ENCODE assay signal across 22 cellular contexts in the genomic region with DNA sequence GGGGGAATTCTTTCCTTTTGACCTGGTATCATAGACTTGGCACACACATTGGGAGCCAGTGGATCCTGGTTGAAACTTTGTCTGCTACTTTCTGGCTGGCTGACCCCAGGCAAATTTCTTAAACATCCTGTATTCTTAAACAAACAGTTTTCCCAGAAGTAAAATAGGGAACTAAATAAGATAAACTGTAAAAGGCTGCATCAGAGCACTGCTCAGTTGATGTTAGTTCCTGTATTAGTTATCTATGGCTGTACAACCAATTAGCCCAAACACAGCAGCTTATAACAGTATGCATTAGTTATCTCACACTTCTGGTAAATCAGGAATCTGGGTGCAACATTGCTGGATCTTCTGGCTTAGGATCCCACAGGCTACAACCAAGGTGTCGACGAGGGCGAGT.
"Had no signal": no experiment of that assay in that cellular context is flagged by ENCODE, and none has a peak within 500 bp of the region (broad histone marks: within the 10 kb centered on the region; RNA-seq: fewer than 3 reads in every experiment).

No MANE protein-coding gene starts in this region.

- ATAC-seq: activated CD8-positive, alpha-beta memory T cell treated with anti-CD3 and anti-CD28 coated beads, Interleukin-2, amount 10 ng/mL, durations not matched to agents 7 days and 5 days; left colon; natural killer cell treated with Interleukin-12 subunit alpha and Interleukin-12 subunit beta and Interleukin-15 and Interleukin-18, amount 100 ng/mL, for 72 hours; sciatic nerve; stimulated activated naive CD8-positive, alpha-beta T cell treated with anti-CD3 and anti-CD28 coated beads, Interleukin-15, amount 100 ng/mL, for 72 hours had no signal

- H3K4me3 Mint-ChIP-seq: activated CD4-positive, alpha-beta memory T cell treated with anti-CD3 and anti-CD28 coated beads, Interleukin-2, amount 10 ng/mL, durations not matched to agents 7 days and 5 days; activated CD8-positive, alpha-beta memory T cell treated with anti-CD3 and anti-CD28 coated beads, Interleukin-2, amount 10 ng/mL, durations not matched to agents 7 days and 5 days; activated naive CD8-positive, alpha-beta T cell treated with anti-CD3 and anti-CD28 coated beads for 36 hours; natural killer cell treated with Interleukin-12 subunit alpha and Interleukin-12 subunit beta and Interleukin-15 and Interleukin-18, amount 100 ng/mL, for 72 hours; stimulated activated naive CD8-positive, alpha-beta T cell treated with anti-CD3 and anti-CD28 coated beads, Interleukin-15, amount 100 ng/mL, for 72 hours had no signal

- H3K36me3 Mint-ChIP-seq: activated CD8-positive, alpha-beta memory T cell treated with anti-CD3 and anti-CD28 coated beads, Interleukin-2, amount 10 ng/mL, durations not matched to agents 7 days and 5 days; activated naive CD8-positive, alpha-beta T cell treated with anti-CD3 and anti-CD28 coated beads for 36 hours; natural killer cell treated with Interleukin-12 subunit alpha and Interleukin-12 subunit beta and Interleukin-15 and Interleukin-18, amount 100 ng/mL, for 72 hours had no signal

- H3K36me3 ChIP-seq: lower lobe of right lung, suprapubic skin, transverse colon had no signal

- H3K4me3 ChIP-seq: dorsolateral prefrontal cortex, lower lobe of right lung, smooth muscle cell, suprapubic skin, transverse colon had no signal

- DNase-seq: activated CD4-positive, alpha-beta memory T cell treated with anti-CD3 and anti-CD28 coated beads, Interleukin-2, amount 10 ng/mL, durations not matched to agents 7 days and 5 days; activated CD4-positive, alpha-beta T cell treated with anti-CD3 and anti-CD28 coated beads for 48 hours; activated CD4-positive, CD25-positive, alpha-beta regulatory T cell; activated CD8-positive, alpha-beta memory T cell treated with anti-CD3 and anti-CD28 coated beads, Interleukin-2, amount 10 ng/mL, durations not matched to agents 7 days and 5 days; activated naive CD4-positive, alpha-beta T cell; activated naive CD8-positive, alpha-beta T cell treated with anti-CD3 and anti-CD28 coated beads for 36 hours; amygdala; dorsolateral prefrontal cortex; foreskin melanocyte; hypothalamus; islet precursor cell; left colon; lower lobe of right lung; stimulated activated CD4-positive, alpha-beta T cell treated with anti-CD3 and anti-CD28 coated beads, Interleukin-4, amount 100 ng/mL, for 1 hour; stimulated activated naive CD8-positive, alpha-beta T cell treated with anti-CD3 and anti-CD28 coated beads, Interleukin-15, amount 100 ng/mL, for 72 hours; transverse colon had no signal

- H3K4me2 ChIP-seq: smooth muscle cell had no signal

- H3K9me3 Mint-ChIP-seq: activated CD4-positive, alpha-beta memory T cell treated with anti-CD3 and anti-CD28 coated beads, Interleukin-2, amount 10 ng/mL, durations not matched to agents 7 days and 5 days; activated naive CD8-positive, alpha-beta T cell treated with anti-CD3 and anti-CD28 coated beads for 36 hours; natural killer cell treated with Interleukin-12 subunit alpha and Interleukin-12 subunit beta and Interleukin-15 and Interleukin-18, amount 100 ng/mL, for 72 hours; stimulated activated naive CD8-positive, alpha-beta T cell treated with anti-CD3 and anti-CD28 coated beads, Interleukin-15, amount 100 ng/mL, for 72 hours had no signal

- H3K9ac ChIP-seq: parathyroid adenoma had no signal

- H3K9me3 ChIP-seq: lower lobe of right lung, suprapubic skin, transverse colon had no signal

- H3K27me3 ChIP-seq: transverse colon had no signal

- H2AFZ ChIP-seq: parathyroid adenoma had no signal

- H3K4me1 ChIP-seq: parathyroid adenoma, suprapubic skin, transverse colon had no signal

- H3K27ac ChIP-seq: dorsolateral prefrontal cortex, epithelial cell of prostate, lower lobe of right lung, parathyroid adenoma, suprapubic skin, transverse colon had no signal

- H3K4me1 Mint-ChIP-seq: activated CD4-positive, alpha-beta memory T cell treated with anti-CD3 and anti-CD28 coated beads, Interleukin-2, amount 10 ng/mL, durations not matched to agents 7 days and 5 days; activated CD8-positive, alpha-beta memory T cell treated with anti-CD3 and anti-CD28 coated beads, Interleukin-2, amount 10 ng/mL, durations not matched to agents 7 days and 5 days; activated naive CD8-positive, alpha-beta T cell treated with anti-CD3 and anti-CD28 coated beads for 36 hours; stimulated activated naive CD8-positive, alpha-beta T cell treated with anti-CD3 and anti-CD28 coated beads, Interleukin-15, amount 100 ng/mL, for 72 hours had no signal

- H3K79me2 ChIP-seq: parathyroid adenoma had no signal

- H3K27ac Mint-ChIP-seq: activated CD4-positive, alpha-beta memory T cell treated with anti-CD3 and anti-CD28 coated beads, Interleukin-2, amount 10 ng/mL, durations not matched to agents 7 days and 5 days; activated CD8-positive, alpha-beta memory T cell treated with anti-CD3 and anti-CD28 coated beads, Interleukin-2, amount 10 ng/mL, durations not matched to agents 7 days and 5 days; activated naive CD8-positive, alpha-beta T cell treated with anti-CD3 and anti-CD28 coated beads for 36 hours; natural killer cell treated with Interleukin-12 subunit alpha and Interleukin-12 subunit beta and Interleukin-15 and Interleukin-18, amount 100 ng/mL, for 72 hours had no signal
